8 cellular contexts compared by ENCODE assay signal in the genomic region with DNA sequence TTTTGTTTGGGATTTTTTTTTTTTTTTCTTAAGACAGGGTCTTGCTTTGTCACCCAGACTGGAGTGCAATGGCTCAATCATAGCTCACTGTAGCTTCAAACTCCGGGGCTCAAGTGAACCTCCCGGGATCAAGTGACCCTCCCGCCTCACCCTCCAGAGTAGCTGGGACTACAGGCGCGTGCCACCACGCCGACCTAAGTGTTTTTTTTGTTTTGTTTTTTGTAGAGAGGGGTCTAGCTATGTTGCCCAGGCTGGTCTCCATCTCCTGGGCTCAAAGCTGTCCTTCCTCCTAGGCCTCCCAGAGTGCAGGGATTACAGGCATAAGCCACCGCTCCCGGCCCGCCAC. TPM values are rescaled to one million over a fixed set of nuclear protein-coding genes. Genes with fewer than 3 reads are reported as not detected.
DNase-seq lines count a peak whose midpoint lies in the region; ATAC-seq, FAIRE-seq and TF ChIP-seq lines count a peak whose summit lies in the region.

No MANE protein-coding gene starts in this region.

- intact Hi-C loops in activated B cell treated with CpG ODN at 0.5 μM for 24 hours (cut with micrococcal nuclease), result loop anchor here (1.0 to 5.0 kb wide), 6 partner anchors 24 to 597 kb away; a partner anchor contains a TSS

- no peak for FAIRE-seq in small intestine (lab: Jason Lieb, UNC)

- peak overlapping the region; percentile 80 for H3K27ac Mint-ChIP-seq in activated B cell treated with CpG ODN at 0.5 μM for 24 hours

- TF ChIP-seq CTCF in HEK293 (tag by site-specific recombination; IDR thresholded peaks at IDR 0.05) (no peak), activated B cell treated with CpG ODN at 0.5 μM for 24 hours (IDR thresholded peaks at IDR 0.05) (no peak), right atrium auricular region (IDR thresholded peaks at IDR 0.05) (no peak)

- WGBS in small intestine, 3 donors, result 10 to 32% (median 16%) methylated on average over 10 of the region's 10 CpGs

- ATAC-seq in activated B cell treated with CpG ODN at 0.5 μM for 24 hours (ENCODE audit: low read depth) (no peak), GM18517 (IDR thresholded peaks at IDR 0.05; ENCODE audit: unreplicated experiment) (no peak)

- no peaks in the 10 kb centered on the region for H3K27me3 ChIP-seq in right atrium auricular region
- H3K27me3 ChIP-seq in small intestine (ENCODE audit: control insufficient read depth in 2 of 2, insufficient read depth in 2 of 2, low read length in 2 of 2), result no peaks in the 10 kb centered on the region

- no peaks in the 10 kb centered on the region for H3K9me3 Mint-ChIP-seq in activated B cell treated with CpG ODN at 0.5 μM for 24 hours

- H3K4me3 Mint-ChIP-seq in activated B cell treated with CpG ODN at 0.5 μM for 24 hours, result peak overlapping the region; percentile 85

- peaks cover 7 to 10% of the 10 kb centered on the region in 2 experiments for H3K36me3 ChIP-seq in HEK293 (ENCODE audit: control insufficient read depth in 2 of 2, insufficient read depth in 1 of 2, low read length in 2 of 2)
- H3K36me3 ChIP-seq in right atrium auricular region, result no peaks in the 10 kb centered on the region
- H3K36me3 ChIP-seq in small intestine (ENCODE audit: control insufficient read depth in 2 of 2, insufficient read depth in 2 of 2, low read length in 2 of 2), result no peaks in the 10 kb centered on the region

- H3K27ac ChIP-seq in HEK293 (ENCODE audit: extremely low read depth, low read depth, low read length) (peak overlapping the region; percentile 84), right atrium auricular region (peak overlapping the region; percentile 75 to 76), small intestine (ENCODE audit: low read depth in 1 of 2, low read length in 1 of 2) (peak overlapping the region; percentile 79 to 82)

- H3K4me1 ChIP-seq in HEK293 (ENCODE audit: control insufficient read depth, insufficient read depth, low read length) (peaks cover 8% of the 10 kb centered on the region; the same call in 1 of the 2 replicates), right atrium auricular region (peaks cover 0 to 7% of the 10 kb centered on the region in 2 donors), small intestine (ENCODE audit: control insufficient read depth in 2 of 2, insufficient read depth in 1 of 2, low read depth in 1 of 2, low read length in 1 of 2) (no peaks in the 10 kb centered on the region)

- peaks cover 4% of the 10 kb centered on the region for H3K36me3 Mint-ChIP-seq in activated B cell treated with CpG ODN at 0.5 μM for 24 hours (ENCODE audit: low read depth)

- no peaks in the 10 kb centered on the region for H3K27me3 Mint-ChIP-seq in activated B cell treated with CpG ODN at 0.5 μM for 24 hours

- DNase-seq in activated B cell treated with CpG ODN at 0.5 μM for 24 hours (no peak), right atrium auricular region (ENCODE audit: low spot score) (no peak), small intestine (no peak), kidney glomerular epithelial cell (lab: John Stamatoyannopoulos, UW) (no peak), AG20443 (ENCODE audit: low spot score) (no peak), SIG-M5 (lab: John Stamatoyannopoulos, UW) (no peak)

- POLR2A ChIA-PET in HEK293 (lab: Yijun Ruan, JAX), result interaction anchor here (0.6 to 3.1 kb wide), 8 partner anchors 9 to 535 kb away, joined by 3 to 14 read pairs (median 4); no protein-coding TSS in a partner anchor
- POLR2A ChIA-PET in activated B cell treated with CpG ODN at 0.5 μM for 24 hours (lab: Charles Lee), result interaction anchor here (0.7 to 2.7 kb wide), 5 partner anchors 11 to 190 kb away, joined by 3 to 16 read pairs (median 7); no protein-coding TSS in a partner anchor

- H3K4me3 ChIP-seq in HEK293 (ENCODE audit: low read depth, low read length) (peak overlapping the region; percentile 80), right atrium auricular region (peak overlapping the region; percentile 70 to 78), small intestine (ENCODE audit: low read depth in 1 of 2, low read length in 2 of 2) (peak overlapping the region; percentile 69 to 72)

- H3K4me1 Mint-ChIP-seq in activated B cell treated with CpG ODN at 0.5 μM for 24 hours, result peaks cover 20% of the 10 kb centered on the region

- H3K9me3 ChIP-seq in HEK293 (ENCODE audit: control insufficient read depth, insufficient read depth, low read depth, low read length) (no peaks in the 10 kb centered on the region), right atrium auricular region (no peaks in the 10 kb centered on the region), small intestine (ENCODE audit: control insufficient read depth, low read depth) (no peaks in the 10 kb centered on the region)

- CTCF ChIA-PET in HEK293 (lab: Yijun Ruan, JAX) (interaction anchor here (0.6 to 5.2 kb wide), 12 partner anchors 9 to 711 kb away, joined by 3 to 48 read pairs (median 4); no protein-coding TSS in a partner anchor), activated B cell treated with CpG ODN at 0.5 μM for 24 hours (lab: Charles Lee) (interaction anchor here (1.5 to 3.9 kb wide), 3 partner anchors 11 to 25 kb away, joined by 4 to 24 read pairs (median 16); no protein-coding TSS in a partner anchor)

TF ChIP-seq in HEK293, 187 proteins besides CTCF, POLR2A, EP300 and RAD21 (continues in another document):
- TF ChIP-seq ZNF292 (tag by site-specific recombination; IDR thresholded peaks at IDR 0.05; ENCODE audit: borderline replicate concordance, low read depth) (no peak), ZNF121 (tag by site-specific recombination; IDR thresholded peaks at IDR 0.05) (peak; percentile 100), ZBTB21 (tag by site-specific recombination; IDR thresholded peaks at IDR 0.05) (no peak), ZNF830 (tag by site-specific recombination; IDR thresholded peaks at IDR 0.05; ENCODE audit: low read depth) (no peak), ZNF76 (tag by site-specific recombination; IDR thresholded peaks at IDR 0.05; ENCODE audit: borderline replicate concordance, low read depth) (no peak), ZBTB20 (tag by site-specific recombination; IDR thresholded peaks at IDR 0.05) (no peak), RBAK (tag by site-specific recombination; IDR thresholded peaks at IDR 0.05) (no peak; the same call in 1 of the 2 replicates), ZIC2 (tag by site-specific recombination; IDR thresholded peaks at IDR 0.05) (no peak), ZNF19 (tag by site-specific recombination; IDR thresholded peaks at IDR 0.05; ENCODE audit: low read depth) (no peak), ZXDB (tag by site-specific recombination; IDR thresholded peaks at IDR 0.05) (no peak), ZNF610 (tag by site-specific recombination; IDR thresholded peaks at IDR 0.05; ENCODE audit: borderline replicate concordance) (no peak), ZNF654 (tag by site-specific recombination; IDR thresholded peaks at IDR 0.05; ENCODE audit: low read depth) (no peak), ZBTB48 (tag by site-specific recombination; IDR thresholded peaks at IDR 0.05) (no peak), ZNF114 (tag by site-specific recombination; IDR thresholded peaks at IDR 0.05) (no peak), ZNF658 (tag by site-specific recombination; IDR thresholded peaks at IDR 0.05) (no peak), ZNF184 (tag by site-specific recombination; IDR thresholded peaks at IDR 0.05) (0 out of 2 replicates have a peak, but pooled peaks have one; percentile 3)
- TF ChIP-seq, protein P1, sequence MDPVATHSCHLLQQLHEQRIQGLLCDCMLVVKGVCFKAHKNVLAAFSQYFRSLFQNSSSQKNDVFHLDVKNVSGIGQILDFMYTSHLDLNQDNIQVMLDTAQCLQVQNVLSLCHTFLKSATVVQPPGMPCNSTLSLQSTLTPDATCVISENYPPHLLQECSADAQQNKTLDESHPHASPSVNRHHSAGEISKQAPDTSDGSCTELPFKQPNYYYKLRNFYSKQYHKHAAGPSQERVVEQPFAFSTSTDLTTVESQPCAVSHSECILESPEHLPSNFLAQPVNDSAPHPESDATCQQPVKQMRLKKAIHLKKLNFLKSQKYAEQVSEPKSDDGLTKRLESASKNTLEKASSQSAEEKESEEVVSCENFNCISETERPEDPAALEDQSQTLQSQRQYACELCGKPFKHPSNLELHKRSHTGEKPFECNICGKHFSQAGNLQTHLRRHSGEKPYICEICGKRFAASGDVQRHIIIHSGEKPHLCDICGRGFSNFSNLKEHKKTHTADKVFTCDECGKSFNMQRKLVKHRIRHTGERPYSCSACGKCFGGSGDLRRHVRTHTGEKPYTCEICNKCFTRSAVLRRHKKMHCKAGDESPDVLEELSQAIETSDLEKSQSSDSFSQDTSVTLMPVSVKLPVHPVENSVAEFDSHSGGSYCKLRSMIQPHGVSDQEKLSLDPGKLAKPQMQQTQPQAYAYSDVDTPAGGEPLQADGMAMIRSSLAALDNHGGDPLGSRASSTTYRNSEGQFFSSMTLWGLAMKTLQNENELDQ (tag by site-specific recombination; IDR thresholded peaks at IDR 0.05; ENCODE audit: low read depth), result no peak
- TF ChIP-seq, protein P2, sequence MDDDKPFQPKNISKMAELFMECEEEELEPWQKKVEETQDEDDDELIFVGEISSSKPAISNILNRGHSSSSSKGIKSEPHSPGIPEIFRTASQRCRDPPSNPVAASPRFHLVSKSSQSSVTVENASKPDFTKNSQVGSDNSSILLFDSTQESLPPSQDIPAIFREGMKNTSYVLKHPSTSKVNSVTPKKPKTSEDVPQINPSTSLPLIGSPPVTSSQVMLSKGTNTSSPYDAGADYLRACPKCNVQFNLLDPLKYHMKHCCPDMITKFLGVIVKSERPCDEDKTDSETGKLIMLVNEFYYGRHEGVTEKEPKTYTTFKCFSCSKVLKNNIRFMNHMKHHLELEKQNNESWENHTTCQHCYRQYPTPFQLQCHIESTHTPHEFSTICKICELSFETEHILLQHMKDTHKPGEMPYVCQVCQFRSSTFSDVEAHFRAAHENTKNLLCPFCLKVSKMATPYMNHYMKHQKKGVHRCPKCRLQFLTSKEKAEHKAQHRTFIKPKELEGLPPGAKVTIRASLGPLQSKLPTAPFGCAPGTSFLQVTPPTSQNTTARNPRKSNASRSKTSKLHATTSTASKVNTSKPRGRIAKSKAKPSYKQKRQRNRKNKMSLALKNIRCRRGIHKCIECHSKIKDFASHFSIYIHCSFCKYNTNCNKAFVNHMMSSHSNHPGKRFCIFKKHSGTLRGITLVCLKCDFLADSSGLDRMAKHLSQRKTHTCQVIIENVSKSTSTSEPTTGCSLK (tag by site-specific recombination; IDR thresholded peaks at IDR 0.05), result no peak

RNA-seq across cellular contexts. Expression of a gene that starts 0.8 kb away (rescaled TPM):
- total RNA-seq in activated B cell treated with CpG ODN at 0.5 μM for 24 hours (8.1 and 10.6 TPM in 2 replicates), right atrium auricular region (10 to 100 TPM in 1 of 2 donors, 1 to 10 TPM in 1; 6.9 to 10.0 TPM)
- polyA plus RNA-seq in small intestine, result 1 to 10 TPM; 2.7 to 6.8 (median 2.9) TPM

RNA-seq across cellular contexts. Expression of a gene that starts 40.8 kb away (rescaled TPM):
- total RNA-seq in activated B cell treated with CpG ODN at 0.5 μM for 24 hours (not detected in 2 replicates), right atrium auricular region (not detected)
- under 1 TPM in 1 of 3 donors, not detected in 2; 0.07 TPM for polyA plus RNA-seq in small intestine
